23 cellular contexts compared by ENCODE assay signal in the genomic region with DNA sequence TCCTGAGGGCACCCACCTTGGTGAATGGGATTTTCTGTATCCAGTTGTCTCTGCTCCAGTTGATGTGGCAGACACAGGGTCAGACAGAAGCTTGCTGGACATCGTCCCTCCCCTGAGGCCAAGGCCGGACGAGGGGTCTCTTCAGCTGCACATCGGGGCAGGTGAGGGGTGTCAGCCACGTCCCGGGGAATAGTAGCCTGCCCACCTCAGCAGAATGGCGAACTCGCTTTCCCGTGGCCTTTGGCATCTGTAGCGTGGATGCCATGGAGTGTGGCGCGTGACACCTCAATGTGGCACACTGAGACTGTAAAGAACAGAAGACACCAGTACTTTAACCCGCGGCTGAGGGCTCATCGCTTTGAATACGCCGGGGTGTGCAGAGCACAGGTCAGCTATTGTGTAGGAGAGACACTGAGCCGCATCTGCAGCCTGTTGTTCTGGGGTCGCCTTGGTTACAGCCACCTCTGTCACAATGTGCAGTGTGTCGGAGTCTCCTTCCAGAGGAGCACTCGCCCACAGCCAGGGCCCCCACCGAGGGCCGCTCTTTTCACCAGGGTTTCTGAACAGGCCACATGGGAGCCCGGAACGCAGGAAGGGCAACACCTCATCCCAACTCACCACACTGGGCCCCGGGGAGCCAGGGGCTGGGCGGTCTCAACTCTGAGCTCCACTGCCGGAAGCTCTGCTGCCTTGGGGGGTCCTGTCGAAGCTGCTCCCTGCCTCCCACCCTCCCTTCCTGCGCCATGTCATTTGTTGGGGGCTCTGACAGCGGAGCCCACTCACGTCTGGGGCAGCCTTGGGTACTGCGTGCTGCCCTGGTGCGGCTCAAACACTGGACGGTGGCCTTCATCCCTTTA.
DNase-seq lines count a peak whose midpoint lies in the region; ATAC-seq, FAIRE-seq and TF ChIP-seq lines count a peak whose summit lies in the region.
"Had no signal": no experiment of that assay in that cellular context is flagged by ENCODE, and none has a peak within 500 bp of the region (broad histone marks: within the 10 kb centered on the region; RNA-seq: fewer than 3 reads in every experiment).

No MANE protein-coding gene starts in this region.

- H4K91ac ChIP-seq in neuronal stem cell (ENCODE audit: low read depth, low read length, poor library complexity): peak overlapping the region; percentile 81

- H2BK5ac ChIP-seq in neuronal stem cell (ENCODE audit: low read length): peak overlapping the region; percentile 85

- H3K4me1 ChIP-seq in HepG2 (ENCODE audit: insufficient read depth, low read length) (peaks cover 30% of the 10 kb centered on the region), right lobe of liver (no peaks in the 10 kb centered on the region), K562 (replicated peaks in 1 of 2; ENCODE audit: control insufficient read depth in 2 of 2, insufficient read depth in 2 of 2, low read length in 2 of 2) (peaks cover 7 to 22% of the 10 kb centered on the region in 2 experiments; a peak in 3 of 5 replicates), neuronal stem cell (ENCODE audit: control insufficient read depth in 2 of 2, insufficient read depth in 1 of 2, low read depth in 1 of 2, low read length in 2 of 2) (peaks cover 17 to 23% of the 10 kb centered on the region in 2 donors)
- H3K4me1 ChIP-seq: SJCRH30 had no signal

- H3K4ac ChIP-seq in neuronal stem cell (ENCODE audit: low read length): peak overlapping the region; percentile 56

- DNase-seq in HepG2 (ENCODE audit: low spot score) (no peak), right lobe of liver (no peak), K562 (ENCODE audit: extremely low read depth in 1 of 4, low spot score in 3 of 4) (no peak), neuronal stem cell (ENCODE audit: low spot score) (peak; percentile 65), COR-L47 (lab: John Stamatoyannopoulos, UW) (no peak), G401 (ENCODE audit: low spot score) (no peak), nucleus accumbens (lab: John Stamatoyannopoulos, UW) (no peak)
- DNase-seq: GDM1, GOT3, HCEC 1CT, NCI-H1092, NCI-H1417 treated with DMSO at 0.1 percent for 48 hours, NCI-H1694 treated with DMSO at 0.1 percent for 48 hours, NCI-H2081, NCI-H2171 treated with DMSO at 0.1 percent for 48 hours, NCI-H345, NCI-H510A treated with DMSO at 0.1 percent for 48 hours, SJCRH30 had no signal

- H4K20me1 ChIP-seq in HepG2 (ENCODE audit: insufficient read depth, low read length) (no peaks in the 10 kb centered on the region), K562 (replicated peaks; ENCODE audit: control insufficient read depth, insufficient read depth, low read length) (peaks cover 21% of the 10 kb centered on the region)

- H3K4me3 ChIP-seq in HepG2 (replicated peaks in 1 of 3; ENCODE audit: insufficient read depth in 1 of 3, low read depth in 2 of 3, low read length in 3 of 3) (no peak overlapping the region), right lobe of liver (no peak overlapping the region), K562 (no peak overlapping the region), neuronal stem cell (ENCODE audit: low read length in 2 of 2) (no peak overlapping the region)
- H3K4me3 ChIP-seq: GM12878, PC-9, SJCRH30 had no signal

- H3K9ac ChIP-seq in HepG2 (ENCODE audit: insufficient read depth, low read depth, low read length) (no peak overlapping the region), K562 (ENCODE audit: insufficient read depth in 1 of 2, low read depth in 2 of 2, low read length in 2 of 2) (no peak overlapping the region), neuronal stem cell (ENCODE audit: low read depth, low read length, poor library complexity) (peak overlapping the region; percentile 50)

- no peak for TF ChIP-seq RAD21 in HepG2 (CRISPR knock-in tag; IDR thresholded peaks at IDR 0.05)
- no peak for TF ChIP-seq RAD21 in K562 (CRISPR knock-in tag; conservative IDR thresholded peaks at IDR 0.05 in 1 of 2, IDR thresholded peaks at IDR 0.05 in 1 of 2)

- FAIRE-seq in HepG2 (lab: Jason Lieb, UNC): no peak
- FAIRE-seq in K562 (lab: Jason Lieb, UNC): no peak
- FAIRE-seq: D721Med, GM12878 had no signal

- CTCF ChIA-PET in HepG2 (lab: Yijun Ruan, JAX; ENCODE audit: low intra/inter-chr PET ratio, low total read pairs) (no interaction called here), K562 (lab: Yijun Ruan, JAX; ENCODE audit: low intra/inter-chr PET ratio) (no interaction called here)

- in situ Hi-C loops in HepG2 (cut with HindIII; ENCODE audit: extremely low pct_ligation_motif_present, low pct_unique_long_range_greater_than_20kb): no loop called here
- in situ Hi-C loops in K562 (cut with MboI): no loop called here
- in situ Hi-C loops in G401 (cut with HindIII; ENCODE audit: low sequenced_read_pairs): no loop called here

- H3K79me1 ChIP-seq in neuronal stem cell (ENCODE audit: low read depth, low read length): no peaks in the 10 kb centered on the region

- H3K27ac ChIP-seq in HepG2 (ENCODE audit: extremely low read length, insufficient read depth, low read length) (no peak overlapping the region), right lobe of liver (no peak overlapping the region), K562 (ENCODE audit: extremely low read depth, low read depth, low read length) (no peak overlapping the region), neuronal stem cell (replicated peaks; ENCODE audit: low read length) (peak overlapping the region; percentile 49)
- H3K27ac ChIP-seq: PC-9, SJCRH30 had no signal

- TF ChIP-seq CTCF in HepG2 (CRISPR knock-in tag; IDR thresholded peaks at IDR 0.05): no peak
- TF ChIP-seq CTCF in right lobe of liver (IDR thresholded peaks at IDR 0.05): no peak
- TF ChIP-seq CTCF in K562 (IDR thresholded peaks at IDR 0.05 in 2 of 3, conservative IDR thresholded peaks at IDR 0.05 in 1 of 3; ENCODE audit: insufficient read depth in 2 of 3, low read depth in 1 of 3, low read length in 3 of 3): no peak

- TF ChIP-seq EP300 in HepG2 (IDR thresholded peaks at IDR 0.05; ENCODE audit: low read depth in 2 of 2, low read length in 2 of 2): no peak
- TF ChIP-seq EP300 in HepG2 (CRISPR knock-in tag; IDR thresholded peaks at IDR 0.05; ENCODE audit: borderline replicate concordance): no peak
- TF ChIP-seq EP300 in K562 (IDR thresholded peaks at IDR 0.05; ENCODE audit: low read length): no peak

- H3K4me2 ChIP-seq in HepG2 (ENCODE audit: low read depth, low read length) (no peak overlapping the region), K562 (ENCODE audit: insufficient read depth, low read length) (no peak overlapping the region), neuronal stem cell (ENCODE audit: insufficient read depth, low read length, poor library complexity, severe bottlenecking) (peak overlapping the region; percentile 22)
- H3K4me2 ChIP-seq: PC-9 had no signal

- peak overlapping the region; percentile 76 for H2BK15ac ChIP-seq in neuronal stem cell (ENCODE audit: low read length)

- BruUV-seq in HepG2 (replicated peaks; lab: Mats Ljungman, UMichigan) (no TSS peak), K562 (replicated peaks; lab: Mats Ljungman, UMichigan) (no TSS peak)

- POLR2A ChIA-PET in HepG2 (lab: Yijun Ruan, JAX): no interaction called here
- POLR2A ChIA-PET in K562 (lab: Yijun Ruan, JAX): interaction anchor here (0.6 to 1.8 kb wide), 2 partner anchors 8 to 11 kb away, joined by 3 to 7 read pairs; no protein-coding TSS in a partner anchor

- H2BK120ac ChIP-seq in neuronal stem cell (ENCODE audit: low read depth, low read length): peak overlapping the region; percentile 93

- H2BK12ac ChIP-seq in neuronal stem cell (ENCODE audit: low read length): peak overlapping the region; percentile 96

- H3K9me3 ChIP-seq in HepG2 (ENCODE audit: low read length): no peaks in the 10 kb centered on the region
- H3K9me3 ChIP-seq in right lobe of liver: no peaks in the 10 kb centered on the region
- H3K9me3 ChIP-seq in K562 (replicated peaks; ENCODE audit: control insufficient read depth, insufficient read depth, low read depth, low read length): no peaks in the 10 kb centered on the region
- no peaks in the 10 kb centered on the region for H3K9me3 ChIP-seq in neuronal stem cell (replicated peaks in 1 of 2; ENCODE audit: control insufficient read depth in 2 of 2, insufficient read depth in 1 of 2, low read depth in 1 of 2, low read length in 2 of 2)
- H3K9me3 ChIP-seq: SJCRH30 had no signal

- H3K9me1 ChIP-seq in K562 (ENCODE audit: control insufficient read depth, insufficient read depth, low read length): no peaks in the 10 kb centered on the region

- H3K79me2 ChIP-seq in HepG2 (ENCODE audit: insufficient read depth, low read length): no peaks in the 10 kb centered on the region
- no peaks in the 10 kb centered on the region for H3K79me2 ChIP-seq in K562 (ENCODE audit: control insufficient read depth, insufficient read depth, low read length)

- TF ChIP-seq POLR2A in HepG2 (IDR thresholded peaks at IDR 0.05; ENCODE audit: insufficient read depth in 1 of 2, low read depth in 2 of 2, low read length in 2 of 2) (no peak), right lobe of liver (IDR thresholded peaks at IDR 0.05) (no peak), K562 (conservative IDR thresholded peaks at IDR 0.05) (no peak)

- H4K8ac ChIP-seq in neuronal stem cell (ENCODE audit: low read depth, low read length): no peak overlapping the region

- peak overlapping the region; percentile 86 for H3K23ac ChIP-seq in neuronal stem cell (ENCODE audit: low read depth, low read length, poor library complexity)

- peak overlapping the region; percentile 92 for H3K14ac ChIP-seq in neuronal stem cell (ENCODE audit: low read length)

- peak overlapping the region; percentile 97 for H3K18ac ChIP-seq in neuronal stem cell (ENCODE audit: low read length)

- WGBS in HepG2 (ENCODE audit: low lambda C conversion rate): 97% methylated on average over 18 of the region's 35 CpGs
- 90% methylated on average over 9 of the region's 35 CpGs for WGBS in right lobe of liver (ENCODE audit: insufficient coverage, low coverage, low lambda C conversion rate, missing lambda C conversion rate)
- WGBS in K562 (ENCODE audit: insufficient coverage, low coverage, missing lambda C conversion rate): 36% methylated on average over 35 of the region's 35 CpGs
- WGBS in neuronal stem cell (ENCODE audit: extremely low coverage in 2 of 2, insufficient read length in 2 of 2, insufficient replicate concordance in 1 of 2), 2 donors: no CpG with 5 or more reads among the region's 35 CpGs

- intact Hi-C loops in HepG2 (cut with micrococcal nuclease; ENCODE audit: unreplicated experiment) (no loop called here), right lobe of liver (cut with DNase I) (no loop called here), K562 (cut with micrococcal nuclease) (no loop called here)

- H3K27me3 ChIP-seq in HepG2 (ENCODE audit: control insufficient read depth in 1 of 2, insufficient read depth in 2 of 2, low read length in 2 of 2): no peaks in the 10 kb centered on the region
- no peaks in the 10 kb centered on the region for H3K27me3 ChIP-seq in right lobe of liver
- H3K27me3 ChIP-seq in K562 (ENCODE audit: control insufficient read depth in 2 of 2, insufficient read depth in 2 of 2, low read length in 2 of 2): peaks cover 21 to 81% of the 10 kb centered on the region in 2 experiments; a peak in 3 of 5 replicates
- peaks cover 0 to 12% (median 0%) of the 10 kb centered on the region in 3 experiments for H3K27me3 ChIP-seq in neuronal stem cell (ENCODE audit: control insufficient read depth in 3 of 3, insufficient read depth in 3 of 3, low read depth in 1 of 3, low read length in 3 of 3)
- H3K27me3 ChIP-seq: SJCRH30 had no signal

- H3K36me3 ChIP-seq in HepG2 (replicated peaks in 1 of 2; ENCODE audit: control insufficient read depth in 1 of 2, insufficient read depth in 2 of 2, low read length in 2 of 2): no peaks in the 10 kb centered on the region
- H3K36me3 ChIP-seq in right lobe of liver: no peaks in the 10 kb centered on the region
- H3K36me3 ChIP-seq in K562 (ENCODE audit: control insufficient read depth, insufficient read depth, low read length): no peaks in the 10 kb centered on the region
- H3K36me3 ChIP-seq in neuronal stem cell (replicated peaks in 1 of 2; ENCODE audit: control insufficient read depth in 2 of 2, insufficient read depth in 2 of 2, low read length in 2 of 2): no peaks in the 10 kb centered on the region
- H3K36me3 ChIP-seq: SJCRH30 had no signal

- H2AFZ ChIP-seq in HepG2 (ENCODE audit: low read length) (no peak overlapping the region), K562 (ENCODE audit: low read depth, low read length) (no peak overlapping the region), neuronal stem cell (ENCODE audit: low read length) (peak overlapping the region; percentile 27)
- H2AFZ ChIP-seq: PC-9 had no signal

- ATAC-seq in HepG2: peak; percentile 38
- ATAC-seq in right lobe of liver: no peak
- no peak; the same call in 2 of the 3 replicates for ATAC-seq in K562
- ATAC-seq: GM12878, Right ventricle myocardium inferior, SK-N-SH treated with all-trans-retinoic acid at 6 μM for 48 hours had no signal

- H2AK5ac ChIP-seq in neuronal stem cell (ENCODE audit: low read depth, low read length): peak overlapping the region; percentile 99

Comparison
In these comparisons a context has a peak if more than half of its experiments do, and no peak if none do; other contexts are left out.
1. Of the 241 proteins assayed by ChIP-seq in both HepG2 and K562: peak only in HepG2: ZBTB33; only in K562: none; in both: RFX1; in neither: 239.